ENCODE assay signal across 8 cellular contexts in genomic region chr1:3649342-3650247, GRCh38. TPM values are rescaled to one million over a fixed set of nuclear protein-coding genes. Genes with fewer than 3 reads are reported as not detected.
DNase-seq lines count a peak whose midpoint lies in the region; ATAC-seq and TF ChIP-seq lines count a peak whose summit lies in the region.

A gene with protein sequence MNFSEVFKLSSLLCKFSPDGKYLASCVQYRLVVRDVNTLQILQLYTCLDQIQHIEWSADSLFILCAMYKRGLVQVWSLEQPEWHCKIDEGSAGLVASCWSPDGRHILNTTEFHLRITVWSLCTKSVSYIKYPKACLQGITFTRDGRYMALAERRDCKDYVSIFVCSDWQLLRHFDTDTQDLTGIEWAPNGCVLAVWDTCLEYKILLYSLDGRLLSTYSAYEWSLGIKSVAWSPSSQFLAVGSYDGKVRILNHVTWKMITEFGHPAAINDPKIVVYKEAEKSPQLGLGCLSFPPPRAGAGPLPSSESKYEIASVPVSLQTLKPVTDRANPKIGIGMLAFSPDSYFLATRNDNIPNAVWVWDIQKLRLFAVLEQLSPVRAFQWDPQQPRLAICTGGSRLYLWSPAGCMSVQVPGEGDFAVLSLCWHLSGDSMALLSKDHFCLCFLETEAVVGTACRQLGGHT (minus strand): TSS chr1:3650103. CDS start chr1:3649999, 104 bp downstream.

- H3K4me1 Mint-ChIP-seq in T-cell = peaks cover 23 to 29% (median 26%) of the 10 kb centered on the region in 3 donors

- DNase-seq in NCI-H1092 treated with DMSO at 0.1 percent for 48 hours (lab: John Stamatoyannopoulos, UW) (peak; percentile 73), T-cell (peak; percentile 74 to 88 (median 84)), left cardiac atrium (peak; percentile 94), posterior vena cava (ENCODE audit: low spot score) (peak; percentile 97), upper lobe of left lung (peak; percentile 91 to 97)

- H3K4me3 Mint-ChIP-seq in T-cell = peak within 1 kb of the TSS; percentile 73 to 81 (median 79)

- intact Hi-C loops in left cardiac atrium (cut with DNase I) = no loop called here
- intact Hi-C loops in posterior vena cava (cut with DNase I) = no loop called here

- no peaks in the 10 kb centered on the region for H3K9me3 ChIP-seq in upper lobe of left lung

- H3K36me3 ChIP-seq in upper lobe of left lung = peaks cover 8 to 24% (median 20%) of the 10 kb centered on the region in 4 donors

- 2 to 4% (median 2%) methylated on average over 57 to 60 of the region's 60 CpGs for WGBS in adipose tissue, 3 donors
- WGBS in upper lobe of left lung, 2 donors = 4 to 12% methylated on average over 14 to 56 of the region's 60 CpGs

- H3K4me3 ChIP-seq in upper lobe of left lung = peak within 1 kb of the TSS; percentile 93 to 100 (median 97)

- peaks cover 25% of the 10 kb centered on the region for H3K36me3 Mint-ChIP-seq in T-cell

- peak; percentile 41 for TF ChIP-seq CTCF in GM12873 (IDR thresholded peaks at IDR 0.05; ENCODE audit: insufficient read depth, low read depth, low read length, missing control alignments)
- TF ChIP-seq CTCF in upper lobe of left lung (IDR thresholded peaks at IDR 0.05) = peak in 3 of 6 experiments; percentile 8 to 27 (median 23)

- H3K27me3 Mint-ChIP-seq in T-cell = peaks cover 19 to 28% of the 10 kb centered on the region in 2 donors

- H3K27ac Mint-ChIP-seq in T-cell = peak within 1 kb of the TSS; percentile 34 to 63

- peaks cover 36 to 45% (median 40%) of the 10 kb centered on the region in 4 donors for H3K4me1 ChIP-seq in upper lobe of left lung

- no peaks in the 10 kb centered on the region for H3K9me3 Mint-ChIP-seq in T-cell

- CTCF ChIA-PET in T-cell (lab: Charles Lee) = no interaction called here

- no peak for TF ChIP-seq EP300 in upper lobe of left lung (IDR thresholded peaks at IDR 0.05)

- ATAC-seq in HG02623 (IDR thresholded peaks at IDR 0.05; ENCODE audit: unreplicated experiment) (peak; percentile 91), T-cell (replicated peaks in 1 of 4) (peak; percentile 96 to 98 (median 96)), left cardiac atrium (peak; percentile 92 to 94), upper lobe of left lung (ENCODE audit: low FRiP score in 2 of 2) (peak; percentile 93 to 98)

- POLR2A ChIA-PET in T-cell (lab: Charles Lee) = no interaction called here

- H3K27me3 ChIP-seq in upper lobe of left lung = peaks cover 0 to 36% (median 23%) of the 10 kb centered on the region in 4 donors

- TF ChIP-seq POLR2A in upper lobe of left lung (IDR thresholded peaks at IDR 0.05) = peak in 3 of 4 donors; percentile 59 to 90 (median 83)

- H3K27ac ChIP-seq in adipose tissue (ENCODE audit: low read depth, low read length) (no peak within 1 kb of the TSS), upper lobe of left lung (peak within 1 kb of the TSS in 2 of 4 donors; percentile 64 to 75)

RNA-seq across cellular contexts. Expression of the gene that starts here (rescaled TPM):
- total RNA-seq in T-cell = 10 to 100 TPM; 33.7 to 44.9 (median 39.8) TPM
- polyA plus RNA-seq in adipose tissue = 10 to 100 TPM; 12.0 to 17.5 (median 17.4) TPM
- total RNA-seq in left cardiac atrium = 10 to 100 TPM; 11.3 to 11.8 TPM
- total RNA-seq in posterior vena cava = 10 to 100 TPM; 10.9 to 13.7 TPM
- total RNA-seq in upper lobe of left lung = 10 to 100 TPM; 14.0 to 33.5 (median 19.9) TPM
